ENCODE assay signal across 23 cellular contexts in the genomic region with DNA sequence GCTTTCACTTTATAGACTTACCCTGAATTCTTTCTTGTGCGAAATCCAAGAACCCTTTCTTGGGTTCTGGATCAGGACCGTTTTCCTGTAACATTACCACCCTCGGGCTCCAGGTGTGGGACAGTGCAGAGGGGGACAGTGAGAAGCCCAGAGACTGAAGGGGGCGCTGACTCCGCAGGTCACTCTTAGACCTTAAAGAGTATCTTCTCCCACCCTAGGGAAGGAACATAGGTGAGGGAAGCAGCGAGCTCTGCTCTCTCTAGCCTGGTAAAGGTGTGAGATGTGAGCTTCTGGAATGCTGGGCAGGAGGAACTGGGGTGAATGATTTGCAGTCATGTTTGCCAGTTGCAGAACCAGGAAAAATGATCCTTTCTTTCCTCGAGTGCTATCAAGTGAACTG.
"Had no signal": no experiment of that assay in that cellular context is flagged by ENCODE, and none has a peak within 500 bp of the region (broad histone marks: within the 10 kb centered on the region; RNA-seq: fewer than 3 reads in every experiment).

No MANE protein-coding gene starts in this region.

- DNase-seq: KBM-7, MV-4-11, NCI-H1048, NCI-H1105, NCI-H1417, NCI-H1436 treated with DMSO at 0.1 percent for 48 hours, NCI-H1694, NCI-H187 treated with DMSO at 0.1 percent for 48 hours, NCI-H2029 treated with DMSO at 0.1 percent for 48 hours, NCI-H2171 treated with DMSO at 0.1 percent for 48 hours, NCI-H345, NCI-H446 treated with DMSO at 0.1 percent for 48 hours, NCI-H510A treated with DMSO at 0.1 percent for 48 hours, NCI-H526, Right ventricle myocardium superior, RPMI8226, SIG-M5 had no signal

- H3K9me3 ChIP-seq: SJSA1 had no signal

- H3K4me1 ChIP-seq: SJSA1 had no signal

- H3K27ac ChIP-seq: HL-60, SJSA1, SK-N-MC had no signal

- H3K4me3 ChIP-seq: SJSA1, SK-N-MC had no signal

- H3K36me3 Mint-ChIP-seq: IgD-negative memory B cell had no signal

- FAIRE-seq: HTR-8/SVneo, RCC 7860 had no signal

- H3K4me1 Mint-ChIP-seq: IgD-negative memory B cell had no signal

- H3K4me3 Mint-ChIP-seq: IgD-negative memory B cell had no signal

- H3K27ac Mint-ChIP-seq: IgD-negative memory B cell had no signal

- H3K36me3 ChIP-seq: SJSA1 had no signal
